ENCODE assay signal across 18 cellular contexts in the genomic region with DNA sequence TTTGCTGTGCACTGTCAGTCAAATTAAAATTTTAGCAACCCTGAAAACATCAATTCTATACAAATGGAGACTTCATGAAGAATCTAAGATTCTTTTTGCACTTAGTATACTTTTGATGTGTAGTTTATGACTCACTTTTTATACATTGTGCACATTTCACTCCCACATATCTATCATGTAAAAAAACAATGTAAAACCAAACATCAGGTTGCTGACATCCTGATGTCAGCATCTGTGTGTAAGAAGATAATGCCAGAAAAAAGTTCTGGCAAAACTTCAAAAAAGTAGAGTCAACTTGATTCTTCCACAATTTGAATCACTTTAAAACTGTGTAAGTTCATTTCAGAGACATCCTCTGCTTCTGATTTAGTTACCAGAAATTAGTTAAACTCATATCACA.
"Had no signal": no experiment of that assay in that cellular context is flagged by ENCODE, and none has a peak within 500 bp of the region (broad histone marks: within the 10 kb centered on the region; RNA-seq: fewer than 3 reads in every experiment).

No MANE protein-coding gene starts in this region.

- H3K4me3 ChIP-seq: cardiac muscle cell, right atrium auricular region, spleen, transverse colon had no signal

- H3K4me1 ChIP-seq: right atrium auricular region, spleen, transverse colon had no signal

- H3K4me1 Mint-ChIP-seq: activated CD4-positive, alpha-beta T cell treated with anti-CD3 and anti-CD28 coated beads, Interleukin-2, amount 10 ng/mL, durations not matched to agents 7 days and 5 days; activated naive CD4-positive, alpha-beta T cell treated with anti-CD3 and anti-CD28 coated beads, Interleukin-2, amount 10 ng/mL, durations not matched to agents 7 days and 5 days; activated T-helper 17 cell treated with anti-CD3 and anti-CD28 coated beads, Interleukin-2, amount 50 U/mL, for 72 hours; naive B cell had no signal

- H3K9me3 Mint-ChIP-seq: activated naive CD4-positive, alpha-beta T cell treated with anti-CD3 and anti-CD28 coated beads, Interleukin-2, amount 10 ng/mL, durations not matched to agents 7 days and 5 days; activated T-helper 17 cell treated with anti-CD3 and anti-CD28 coated beads, Interleukin-2, amount 50 U/mL, for 72 hours had no signal

- H3K27ac ChIP-seq: cardiac muscle cell, right atrium auricular region, spleen, transverse colon had no signal

- H3K27ac Mint-ChIP-seq: activated CD4-positive, alpha-beta T cell treated with anti-CD3 and anti-CD28 coated beads, Interleukin-2, amount 10 ng/mL, durations not matched to agents 7 days and 5 days; activated naive CD4-positive, alpha-beta T cell treated with anti-CD3 and anti-CD28 coated beads, Interleukin-2, amount 10 ng/mL, durations not matched to agents 7 days and 5 days; activated T-helper 17 cell treated with anti-CD3 and anti-CD28 coated beads, Interleukin-2, amount 50 U/mL, for 72 hours; naive B cell had no signal

- H3K36me3 ChIP-seq: cardiac muscle cell, right atrium auricular region, spleen, transverse colon had no signal

- H3K9me3 ChIP-seq: transverse colon had no signal

- H3K4me3 Mint-ChIP-seq: activated CD4-positive, alpha-beta T cell treated with anti-CD3 and anti-CD28 coated beads, Interleukin-2, amount 10 ng/mL, durations not matched to agents 7 days and 5 days; activated naive CD4-positive, alpha-beta T cell treated with anti-CD3 and anti-CD28 coated beads, Interleukin-2, amount 10 ng/mL, durations not matched to agents 7 days and 5 days; activated T-helper 17 cell treated with anti-CD3 and anti-CD28 coated beads, Interleukin-2, amount 50 U/mL, for 72 hours; naive B cell had no signal

- H3K27me3 ChIP-seq: cardiac muscle cell, right atrium auricular region, spleen, transverse colon had no signal

- H3K36me3 Mint-ChIP-seq: activated naive CD4-positive, alpha-beta T cell treated with anti-CD3 and anti-CD28 coated beads, Interleukin-2, amount 10 ng/mL, durations not matched to agents 7 days and 5 days; naive B cell had no signal

- H3K27me3 Mint-ChIP-seq: activated CD4-positive, alpha-beta T cell treated with anti-CD3 and anti-CD28 coated beads, Interleukin-2, amount 10 ng/mL, durations not matched to agents 7 days and 5 days; activated naive CD4-positive, alpha-beta T cell treated with anti-CD3 and anti-CD28 coated beads, Interleukin-2, amount 10 ng/mL, durations not matched to agents 7 days and 5 days had no signal

- DNase-seq: activated CD4-positive, alpha-beta T cell treated with anti-CD3 and anti-CD28 coated beads, Interleukin-2, amount 10 ng/mL, durations not matched to agents 7 days and 5 days; activated CD4-positive, CD25-positive, alpha-beta regulatory T cell; activated CD8-positive, alpha-beta memory T cell treated with anti-CD3 and anti-CD28 coated beads for 24 hours; activated naive CD4-positive, alpha-beta T cell treated with anti-CD3 and anti-CD28 coated beads, Interleukin-2, amount 10 ng/mL, durations not matched to agents 7 days and 5 days; activated T-cell treated with anti-CD3 and anti-CD28 coated beads for 4 hours; hippocampal formation; kidney glomerular epithelial cell; midbrain; naive B cell; spleen; stimulated activated CD4-positive, alpha-beta T cell treated with anti-CD3 and anti-CD28 coated beads, Interleukin-1b, Interleukin-23, amount 100 ng/mL, for 48 hours; stimulated activated naive CD4-positive, alpha-beta T cell; substantia nigra; T-helper 2 cell; transverse colon had no signal
